In the genomic region with DNA sequence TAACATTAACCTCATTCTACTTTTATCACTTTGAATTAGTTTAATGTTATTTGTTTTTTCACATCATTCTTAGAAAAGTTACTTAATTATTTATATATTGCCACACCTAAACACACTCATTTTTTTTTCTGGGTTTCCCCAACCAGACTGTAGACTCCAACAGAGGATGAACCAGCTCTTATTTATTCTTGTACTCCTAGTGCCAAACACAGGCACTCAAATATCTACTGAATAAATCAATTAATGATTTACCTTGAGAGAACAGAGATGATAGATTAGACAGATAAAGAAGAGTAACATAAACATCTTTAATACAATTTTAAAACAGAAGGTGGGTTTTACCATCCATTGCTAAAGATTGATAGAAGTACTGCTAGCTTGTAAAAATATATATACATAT, we compare ENCODE assay signal across 28 cellular contexts.
"Had no signal": no experiment of that assay in that cellular context is flagged by ENCODE, and none has a peak within 500 bp of the region (broad histone marks: within the 10 kb centered on the region; RNA-seq: fewer than 3 reads in every experiment).

No MANE protein-coding gene starts in this region.

- DNase-seq: activated CD4-positive, alpha-beta T cell treated with anti-CD3 and anti-CD28 coated beads for 4 hours; activated CD8-positive, alpha-beta memory T cell treated with anti-CD3 and anti-CD28 coated beads, Interleukin-2, amount 50 U/mL, for 4 hours; activated CD8-positive, alpha-beta T cell treated with anti-CD3 and anti-CD28 coated beads for 36 hours; activated naive CD4-positive, alpha-beta T cell treated with anti-CD3 and anti-CD28 coated beads, Interleukin-2, amount 50 U/mL, for 16 hours; activated naive CD8-positive, alpha-beta T cell treated with anti-CD3 and anti-CD28 coated beads, Interleukin-2, amount 50 U/mL, for 24 hours; activated T-cell treated with anti-CD3 and anti-CD28 coated beads, Interleukin-2, amount 50 U/mL, for 1 hour; amniotic stem cell; body of pancreas; central memory CD4-positive, alpha-beta T cell; Karpas-422; NCI-H1092 treated with DMSO at 0.1 percent for 48 hours; NCI-H1417 treated with DMSO at 0.1 percent for 48 hours; NCI-H1694; NCI-H2029; NCI-H2107; NCI-H345; NCI-H510A; NCI-H69; NK-92 treated with Interleukin-12 subunit alpha and Interleukin-12 subunit beta, amount 100 ng/mL, for 24 hours; OCI-M1; Peyer's patch; SIG-M5; T-cell; T-helper 2 cell had no signal

- H3K27me3 ChIP-seq: ascending aorta, body of pancreas, Peyer's patch had no signal

- H3K27ac ChIP-seq: ascending aorta, Peyer's patch had no signal

- FAIRE-seq: bronchial epithelial cell, K562 had no signal

- H3K4me3 ChIP-seq: ascending aorta, body of pancreas, K562, Peyer's patch had no signal

- H3K36me3 ChIP-seq: ascending aorta, Peyer's patch had no signal

- ATAC-seq: activated CD4-positive, CD25-positive, alpha-beta regulatory T cell treated with anti-CD3 and anti-CD28 coated beads, Interleukin-2, amount 50 U/mL, for 24 hours; activated CD8-positive, alpha-beta T cell treated with anti-CD3 and anti-CD28 coated beads for 36 hours; activated naive CD8-positive, alpha-beta T cell treated with anti-CD3 and anti-CD28 coated beads, Interleukin-2, amount 50 U/mL, for 24 hours; body of pancreas; K562; T-cell had no signal

- H3K9me3 ChIP-seq: ascending aorta, body of pancreas, Peyer's patch had no signal
